ENCODE assay signal across 10 cellular contexts in the genomic region with DNA sequence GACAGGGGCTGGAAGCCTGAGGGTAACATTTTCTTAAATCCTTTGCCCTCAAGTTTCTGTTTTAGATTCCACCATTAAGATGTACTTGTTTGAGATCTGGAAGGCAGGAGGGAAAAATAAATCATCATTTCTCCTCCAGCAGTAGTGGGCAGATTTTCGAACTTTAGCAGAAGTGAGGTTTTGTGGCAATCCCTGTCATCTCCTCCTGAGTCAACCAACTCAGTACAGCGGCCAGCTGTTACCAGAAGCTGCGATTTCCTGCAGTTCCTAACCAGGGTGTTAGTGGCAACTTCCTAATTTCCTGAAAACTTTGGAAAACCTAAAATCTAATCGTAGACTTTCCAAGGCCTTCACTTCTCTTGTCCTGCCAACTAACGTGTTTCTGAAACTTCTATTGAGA.
DNase-seq lines count a peak whose midpoint lies in the region; ATAC-seq lines count a peak whose summit lies in the region.
"Had no signal": no experiment of that assay in that cellular context is flagged by ENCODE, and none has a peak within 500 bp of the region (broad histone marks: within the 10 kb centered on the region; RNA-seq: fewer than 3 reads in every experiment).

No MANE protein-coding gene starts in this region.

- DNase-seq in AG08395 (ENCODE audit: low spot score) (peak; percentile 36), NCI-H187 treated with DMSO at 0.1 percent for 48 hours (lab: John Stamatoyannopoulos, UW) (no peak), ecto neural progenitor cell (ENCODE audit: low spot score) (no peak), NCI-H510A treated with DMSO at 0.1 percent for 48 hours (lab: John Stamatoyannopoulos, UW) (no peak)
- DNase-seq in activated naive CD4-positive, alpha-beta T cell treated with anti-CD3 and anti-CD28 coated beads, Interleukin-2, amount 50 U/mL, for 72 hours (ENCODE audit: low spot score in 2 of 2): peak in 1 of 2 donors; percentile 19
- no peak for DNase-seq in effector CD8-positive, alpha-beta T cell (lab: John Stamatoyannopoulos, UW)
- DNase-seq: cerebellar nuclear complex, PC-3 had no signal

- H3K9me3 Mint-ChIP-seq in activated naive CD4-positive, alpha-beta T cell treated with anti-CD3 and anti-CD28 coated beads, Interleukin-2, amount 50 U/mL, for 72 hours: no peaks in the 10 kb centered on the region

- peak overlapping the region; percentile 1 to 70 for H3K27ac Mint-ChIP-seq in activated naive CD4-positive, alpha-beta T cell treated with anti-CD3 and anti-CD28 coated beads, Interleukin-2, amount 50 U/mL, for 72 hours

- ATAC-seq in GM18520 (IDR thresholded peaks at IDR 0.05; ENCODE audit: unreplicated experiment) (peak; percentile 40), HG03354 (IDR thresholded peaks at IDR 0.05; ENCODE audit: poor library complexity, severe bottlenecking, unreplicated experiment) (peak; percentile 67)
- ATAC-seq in activated naive CD4-positive, alpha-beta T cell treated with anti-CD3 and anti-CD28 coated beads, Interleukin-2, amount 50 U/mL, for 72 hours: peak; percentile 84 to 88
- ATAC-seq: PC-3 had no signal

- H3K36me3 Mint-ChIP-seq in activated naive CD4-positive, alpha-beta T cell treated with anti-CD3 and anti-CD28 coated beads, Interleukin-2, amount 50 U/mL, for 72 hours: peaks cover 0 to 30% of the 10 kb centered on the region in 2 donors
